ENCODE assay signal across 12 cellular contexts in the genomic region with DNA sequence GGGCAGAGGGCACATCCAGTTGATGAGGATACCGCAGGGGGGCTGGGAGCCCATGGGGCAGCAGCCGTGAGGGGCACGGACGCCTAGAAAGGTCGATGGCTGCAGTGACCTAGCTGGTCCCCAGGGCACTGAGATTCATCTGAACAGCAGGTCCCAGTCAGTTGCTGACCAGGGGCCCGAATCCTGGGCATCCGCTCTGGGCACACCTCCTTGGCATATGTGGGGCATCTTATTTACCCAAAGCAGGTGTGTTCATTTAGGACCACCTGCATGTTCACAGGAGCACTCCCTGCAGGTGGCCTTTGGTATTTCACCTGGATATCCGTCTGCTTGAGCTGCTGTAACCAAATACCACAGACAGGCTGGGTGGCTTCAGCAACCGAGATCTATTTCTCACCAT.
DNase-seq lines count a peak whose midpoint lies in the region; ATAC-seq and TF ChIP-seq lines count a peak whose summit lies in the region.
"Had no signal": no experiment of that assay in that cellular context is flagged by ENCODE, and none has a peak within 500 bp of the region (broad histone marks: within the 10 kb centered on the region; RNA-seq: fewer than 3 reads in every experiment).

No MANE protein-coding gene starts in this region.

- no peaks in the 10 kb centered on the region for H3K4me1 Mint-ChIP-seq in activated CD8-positive, alpha-beta T cell treated with anti-CD3 and anti-CD28 coated beads, Interleukin-2, amount 10 ng/mL, durations not matched to agents 7 days and 5 days (ENCODE audit: low read depth)
- no peaks in the 10 kb centered on the region for H3K4me1 Mint-ChIP-seq in mesothelial cell of epicardium
- H3K4me1 Mint-ChIP-seq: immature natural killer cell had no signal

- ATAC-seq in activated CD8-positive, alpha-beta T cell treated with anti-CD3 and anti-CD28 coated beads, Interleukin-2, amount 10 ng/mL, durations not matched to agents 7 days and 5 days = no peak

- no peaks in the 10 kb centered on the region for H3K27me3 Mint-ChIP-seq in activated CD8-positive, alpha-beta T cell treated with anti-CD3 and anti-CD28 coated beads, Interleukin-2, amount 10 ng/mL, durations not matched to agents 7 days and 5 days (ENCODE audit: low read depth)
- no peaks in the 10 kb centered on the region for H3K27me3 Mint-ChIP-seq in mesothelial cell of epicardium (ENCODE audit: low read depth)

- H3K36me3 ChIP-seq in H7 (replicated peaks; ENCODE audit: control insufficient read depth, insufficient read depth, low read length) = no peaks in the 10 kb centered on the region
- H3K36me3 ChIP-seq: neutrophil had no signal

- peak; percentile 7 to 59 for DNase-seq in NCI-H2081 (lab: John Stamatoyannopoulos, UW)
- DNase-seq in NCI-H2081 treated with DMSO at 0.1 percent for 48 hours (lab: John Stamatoyannopoulos, UW) = no peak
- peak; percentile 82 for DNase-seq in H7
- peak; percentile 26 for DNase-seq in activated CD8-positive, alpha-beta T cell treated with anti-CD3 and anti-CD28 coated beads, Interleukin-2, amount 10 ng/mL, durations not matched to agents 7 days and 5 days
- no peak for DNase-seq in mesothelial cell of epicardium (ENCODE audit: low spot score in 2 of 2, unreplicated experiment in 2 of 2)
- DNase-seq in GF-D8 (lab: John Stamatoyannopoulos, UW) = no peak
- DNase-seq in activated gamma-delta T cell (lab: John Stamatoyannopoulos, UW) = no peak
- DNase-seq in ecto neural progenitor cell (ENCODE audit: low spot score) = no peak
- DNase-seq: HCEC 1CT; immature natural killer cell; stimulated activated CD4-positive, alpha-beta T cell treated with anti-CD3 and anti-CD28 coated beads, Interleukin-15, amount 100 ng/mL, for 24 hours had no signal

- no peak overlapping the region for H3K4me3 ChIP-seq in H7 (ENCODE audit: insufficient read depth, low read depth, low read length)

- H3K4me3 Mint-ChIP-seq in activated CD8-positive, alpha-beta T cell treated with anti-CD3 and anti-CD28 coated beads, Interleukin-2, amount 10 ng/mL, durations not matched to agents 7 days and 5 days = no peak overlapping the region
- H3K4me3 Mint-ChIP-seq in mesothelial cell of epicardium = no peak overlapping the region
- H3K4me3 Mint-ChIP-seq: immature natural killer cell had no signal

- no peaks in the 10 kb centered on the region for H3K27me3 ChIP-seq in H7 (ENCODE audit: control insufficient read depth, insufficient read depth, low read length)
- H3K27me3 ChIP-seq: neutrophil had no signal

- H3K27ac Mint-ChIP-seq in activated CD8-positive, alpha-beta T cell treated with anti-CD3 and anti-CD28 coated beads, Interleukin-2, amount 10 ng/mL, durations not matched to agents 7 days and 5 days = no peak overlapping the region
- no peak overlapping the region for H3K27ac Mint-ChIP-seq in mesothelial cell of epicardium
- H3K27ac Mint-ChIP-seq: immature natural killer cell had no signal

- H3K36me3 Mint-ChIP-seq in activated CD8-positive, alpha-beta T cell treated with anti-CD3 and anti-CD28 coated beads, Interleukin-2, amount 10 ng/mL, durations not matched to agents 7 days and 5 days (ENCODE audit: low read depth) = no peaks in the 10 kb centered on the region
- H3K36me3 Mint-ChIP-seq in mesothelial cell of epicardium = peaks cover 5% of the 10 kb centered on the region

- POLR2A ChIA-PET in activated CD8-positive, alpha-beta T cell treated with anti-CD3 and anti-CD28 coated beads, Interleukin-2, amount 10 ng/mL, durations not matched to agents 7 days and 5 days (lab: Charles Lee) = no interaction called here

- CTCF ChIA-PET in activated CD8-positive, alpha-beta T cell treated with anti-CD3 and anti-CD28 coated beads, Interleukin-2, amount 10 ng/mL, durations not matched to agents 7 days and 5 days (lab: Charles Lee) = no interaction called here

- no peaks in the 10 kb centered on the region for H3K9me3 Mint-ChIP-seq in activated CD8-positive, alpha-beta T cell treated with anti-CD3 and anti-CD28 coated beads, Interleukin-2, amount 10 ng/mL, durations not matched to agents 7 days and 5 days (ENCODE audit: insufficient read depth)
- H3K9me3 Mint-ChIP-seq in mesothelial cell of epicardium = peaks cover 16% of the 10 kb centered on the region

- TF ChIP-seq CTCF in mesothelial cell of epicardium (IDR thresholded peaks at IDR 0.05; ENCODE audit: unreplicated experiment) = peak; percentile 47

Comparison
In these comparisons a context has a peak if more than half of its experiments do, and no peak if none do; other contexts are left out.
1. DNase-seq: peak in NCI-H2081 (2 of 2), H7 (single experiment) and activated CD8-positive, alpha-beta T cell treated with anti-CD3 and anti-CD28 coated beads, Interleukin-2, amount 10 ng/mL, durations not matched to agents 7 days and 5 days (single experiment); none in NCI-H2081 treated with DMSO at 0.1 percent for 48 hours (single experiment), mesothelial cell of epicardium (0 of 2), GF-D8 (single experiment), activated gamma-delta T cell (single experiment) and ecto neural progenitor cell (single experiment).